Comparison of ENCODE assay signal across 1 cellular context in genomic region chr1:211493865-211494653, GRCh38.
TF ChIP-seq lines count a peak whose summit lies in the region.

No MANE protein-coding gene starts in this region.

TF ChIP-seq in SK-N-SH treated with all-trans-retinoic acid at 6 μM for 48 hours, 23 proteins besides CTCF, POLR2A, EP300 and RAD21 (continued from another document):
- no peak for TF ChIP-seq PATZ1 (CRISPR knock-in tag; IDR thresholded peaks at IDR 0.05; ENCODE audit: borderline replicate concordance)
- TF ChIP-seq SNAI2 (CRISPR knock-in tag; IDR thresholded peaks at IDR 0.05), result no peak
- no peak for TF ChIP-seq ZFP30 (CRISPR knock-in tag; IDR thresholded peaks at IDR 0.05)
- no peak for TF ChIP-seq ZC3H10 (CRISPR knock-in tag; IDR thresholded peaks at IDR 0.05)
- TF ChIP-seq ZNF70 (CRISPR knock-in tag; IDR thresholded peaks at IDR 0.05), result no peak
- no peak for TF ChIP-seq GLIS3 (CRISPR knock-in tag; IDR thresholded peaks at IDR 0.05)
TF ChIP-seq in SK-N-SH treated with all-trans-retinoic acid at 6 μM for 48 hours: peak in this region for 0.
